In genomic region chr12:76920182-76921014, GRCh38 we compare ENCODE assay signal across 13 cellular contexts. TPM values are rescaled to one million over a fixed set of nuclear protein-coding genes. Genes with fewer than 3 reads are reported as not detected.
DNase-seq lines count a peak whose midpoint lies in the region; ATAC-seq, FAIRE-seq and TF ChIP-seq lines count a peak whose summit lies in the region.
"Had no signal": no experiment of that assay in that cellular context is flagged by ENCODE, and none has a peak within 500 bp of the region (broad histone marks: within the 10 kb centered on the region; RNA-seq: fewer than 3 reads in every experiment).

No MANE protein-coding gene starts in this region.

- DNase-seq in astrocyte (ENCODE audit: low read depth): no peak
- DNase-seq in NOMO-1 (lab: John Stamatoyannopoulos, UW; ENCODE audit: unreplicated experiment in 2 of 2): no peak
- no peak for DNase-seq in left lung
- no peak for DNase-seq in AG08395 (ENCODE audit: low spot score)
- DNase-seq in breast epithelium (ENCODE audit: low spot score in 2 of 2): no peak
- DNase-seq: glutamatergic neuron, GOT3, naive B cell, NCI-H1048, Peyer's patch had no signal

- peaks cover 3% of the 10 kb centered on the region for H3K27me3 Mint-ChIP-seq in astrocyte (ENCODE audit: low read depth, unreplicated experiment)
- H3K27me3 Mint-ChIP-seq: naive B cell had no signal

- no peaks in the 10 kb centered on the region for H3K79me2 ChIP-seq in astrocyte (ENCODE audit: insufficient read depth, low read length)

- ATAC-seq in GM18499 (IDR thresholded peaks at IDR 0.05; ENCODE audit: insufficient read depth, unreplicated experiment) (peak; percentile 75), GM21360 (IDR thresholded peaks at IDR 0.05; ENCODE audit: unreplicated experiment) (peak; percentile 69), HG03097 (IDR thresholded peaks at IDR 0.05; ENCODE audit: low FRiP score, unreplicated experiment) (peak; percentile 77), left lung (no peak)

- no peak overlapping the region for H3K4me2 ChIP-seq in astrocyte (ENCODE audit: low read length)

- no peak overlapping the region for H3K27ac ChIP-seq in astrocyte (ENCODE audit: low read depth, low read length)
- H3K27ac ChIP-seq in left lung: no peak overlapping the region
- no peak overlapping the region for H3K27ac ChIP-seq in breast epithelium
- H3K27ac ChIP-seq: Peyer's patch had no signal

- H3K27me3 ChIP-seq in astrocyte (ENCODE audit: insufficient read depth, low read length) (no peaks in the 10 kb centered on the region), left lung (no peaks in the 10 kb centered on the region), breast epithelium (no peaks in the 10 kb centered on the region)
- H3K27me3 ChIP-seq: Peyer's patch had no signal

- peaks cover 2% of the 10 kb centered on the region for H3K9me3 Mint-ChIP-seq in astrocyte (ENCODE audit: unreplicated experiment)
- H3K9me3 Mint-ChIP-seq: naive B cell had no signal

- peak overlapping the region; percentile 30 for H3K27ac Mint-ChIP-seq in astrocyte (ENCODE audit: unreplicated experiment)

- H3K4me3 ChIP-seq in astrocyte (ENCODE audit: insufficient read depth, low read depth, low read length): no peak overlapping the region
- H3K4me3 ChIP-seq in left lung: no peak overlapping the region
- no peak overlapping the region for H3K4me3 ChIP-seq in breast epithelium
- H3K4me3 ChIP-seq: Peyer's patch had no signal

- TF ChIP-seq CTCF in astrocyte (IDR thresholded peaks at IDR 0.05; ENCODE audit: insufficient read depth, low read depth, low read length) (no peak), left lung (IDR thresholded peaks at IDR 0.05) (no peak), breast epithelium (IDR thresholded peaks at IDR 0.05) (no peak)

- peak overlapping the region; percentile 31 for H3K4me3 Mint-ChIP-seq in astrocyte (ENCODE audit: unreplicated experiment)
- H3K4me3 Mint-ChIP-seq: naive B cell had no signal

- peaks cover 15% of the 10 kb centered on the region for H3K4me1 Mint-ChIP-seq in astrocyte (ENCODE audit: low read depth, unreplicated experiment)
- H3K4me1 Mint-ChIP-seq: naive B cell had no signal

- H3K36me3 ChIP-seq in astrocyte (ENCODE audit: insufficient read depth, low read length): no peaks in the 10 kb centered on the region
- H3K36me3 ChIP-seq in left lung: no peaks in the 10 kb centered on the region
- no peaks in the 10 kb centered on the region for H3K36me3 ChIP-seq in breast epithelium
- H3K36me3 ChIP-seq: Peyer's patch had no signal

- intact Hi-C loops in left lung (cut with DNase I) (no loop called here), breast epithelium (cut with DNase I; ENCODE audit: low total_unique reads) (no loop called here)

- H4K20me1 ChIP-seq in astrocyte (ENCODE audit: insufficient read depth, low read length): no peaks in the 10 kb centered on the region

- H3K9me3 ChIP-seq in astrocyte (ENCODE audit: insufficient read depth, low read depth, low read length): no peaks in the 10 kb centered on the region
- H3K9me3 ChIP-seq in left lung: no peaks in the 10 kb centered on the region
- H3K9me3 ChIP-seq in breast epithelium: no peaks in the 10 kb centered on the region
- H3K9me3 ChIP-seq: Peyer's patch had no signal

- no peak overlapping the region for H3K9ac ChIP-seq in astrocyte (ENCODE audit: low read length)

- H2AFZ ChIP-seq in astrocyte (ENCODE audit: low read depth, low read length): no peak overlapping the region

- TF ChIP-seq POLR2A in breast epithelium (IDR thresholded peaks at IDR 0.05): no peak

- FAIRE-seq in astrocyte (lab: Jason Lieb, UNC): no peak

- H3K36me3 Mint-ChIP-seq in astrocyte (ENCODE audit: low read depth, unreplicated experiment): peaks cover 4% of the 10 kb centered on the region
- H3K36me3 Mint-ChIP-seq: naive B cell had no signal

- H3K4me1 ChIP-seq in astrocyte (ENCODE audit: insufficient read depth, low read length): no peaks in the 10 kb centered on the region
- no peaks in the 10 kb centered on the region for H3K4me1 ChIP-seq in left lung
- no peaks in the 10 kb centered on the region for H3K4me1 ChIP-seq in breast epithelium

RNA-seq across cellular contexts. Expression of gene CSRP2, which starts 41.6 kb away (rescaled TPM):
- 247 and 265 TPM in 2 replicates for total RNA-seq in astrocyte
- 10 to 100 TPM; 24.8 to 28.9 TPM for total RNA-seq in left lung
- 10 to 100 TPM; 23.3 to 89.5 (median 38.3) TPM for total RNA-seq in breast epithelium
